In genomic region chr11:76205252-76206076, GRCh38 we compare ENCODE assay signal across 12 cellular contexts. TPM values are rescaled to one million over a fixed set of nuclear protein-coding genes. Genes with fewer than 3 reads are reported as not detected.
DNase-seq lines count a peak whose midpoint lies in the region; ATAC-seq and TF ChIP-seq lines count a peak whose summit lies in the region.
"Had no signal": no experiment of that assay in that cellular context is flagged by ENCODE, and none has a peak within 500 bp of the region (broad histone marks: within the 10 kb centered on the region; RNA-seq: fewer than 3 reads in every experiment).

No MANE protein-coding gene starts in this region.

- peak overlapping the region; percentile 75 to 84 for H3K4me3 Mint-ChIP-seq in CD14-positive monocyte
- H3K4me3 Mint-ChIP-seq in IgD-negative memory B cell = peak overlapping the region; percentile 59 to 84 (median 74)
- H3K4me3 Mint-ChIP-seq in neural crest cell = peak overlapping the region; percentile 79

- peaks cover 35 to 74% (median 57%) of the 10 kb centered on the region in 3 donors for H3K27me3 Mint-ChIP-seq in CD14-positive monocyte (ENCODE audit: low read depth in 3 of 3)
- H3K27me3 Mint-ChIP-seq in IgD-negative memory B cell = peaks cover 28% of the 10 kb centered on the region
- H3K27me3 Mint-ChIP-seq in neural crest cell (ENCODE audit: low read depth) = peaks cover 69% of the 10 kb centered on the region

- ATAC-seq in HG03175 (IDR thresholded peaks at IDR 0.05; ENCODE audit: unreplicated experiment) (no peak), HG02759 (IDR thresholded peaks at IDR 0.05; ENCODE audit: unreplicated experiment) (no peak)

- peaks cover 47% of the 10 kb centered on the region for H3K4me1 ChIP-seq in effector memory CD4-positive, alpha-beta T cell (ENCODE audit: control insufficient read depth, insufficient read depth, low read length, poor library complexity, severe bottlenecking)
- H3K4me1 ChIP-seq: pancreas had no signal

- intact Hi-C loops in CD14-positive monocyte (cut with micrococcal nuclease) = loop anchor here (5.0 to 10.0 kb wide), 6 partner anchors 47 to 479 kb away; partner anchors contain the start of genes GVQW3 (in 1 of the 2) and THAP12 (in 1 of the 2)

- H3K27me3 ChIP-seq in effector memory CD4-positive, alpha-beta T cell (replicated peaks; ENCODE audit: control insufficient read depth, insufficient read depth, low read length, poor library complexity, severe bottlenecking) = peaks cover 26% of the 10 kb centered on the region
- H3K27me3 ChIP-seq: pancreas had no signal

- H3K27ac Mint-ChIP-seq in CD14-positive monocyte = peak overlapping the region in 1 of 7 donors; percentile 7
- H3K27ac Mint-ChIP-seq in IgD-negative memory B cell = no peak overlapping the region
- H3K27ac Mint-ChIP-seq in neural crest cell (ENCODE audit: unreplicated experiment) = no peak overlapping the region

- TF ChIP-seq CTCF in CD14-positive monocyte (IDR thresholded peaks at IDR 0.05) (no peak), neural crest cell (conservative IDR thresholded peaks at IDR 0.05) (no peak)

- peaks cover 0 to 19% (median 8%) of the 10 kb centered on the region in 7 donors for H3K9me3 Mint-ChIP-seq in CD14-positive monocyte
- no peaks in the 10 kb centered on the region for H3K9me3 Mint-ChIP-seq in IgD-negative memory B cell
- no peaks in the 10 kb centered on the region for H3K9me3 Mint-ChIP-seq in neural crest cell

- DNase-seq in CD14-positive monocyte (ENCODE audit: low spot score) (no peak), neural crest cell (ENCODE audit: low read depth, low spot score) (no peak), glomerular visceral epithelial cell (ENCODE audit: extremely low spot score) (no peak), GM19238 (ENCODE audit: insufficient read length, low spot score) (no peak)
- no peak for DNase-seq in effector memory CD4-positive, alpha-beta T cell
- DNase-seq: GF-D8; NCI-H1417 treated with DMSO at 0.1 percent for 48 hours; stimulated activated CD8-positive, alpha-beta memory T cell treated with anti-CD3 and anti-CD28 coated beads, Interleukin-4, amount 100 ng/mL, for 48 hours had no signal

- no peaks in the 10 kb centered on the region for H3K36me3 ChIP-seq in effector memory CD4-positive, alpha-beta T cell (ENCODE audit: control insufficient read depth, insufficient read depth, low read length)
- H3K36me3 ChIP-seq: pancreas had no signal

- H3K4me3 ChIP-seq in effector memory CD4-positive, alpha-beta T cell (ENCODE audit: insufficient read depth, low read depth, low read length, poor library complexity, severe bottlenecking) = peak overlapping the region; percentile 63

- H3K36me3 Mint-ChIP-seq in CD14-positive monocyte (peaks cover 0 to 6% of the 10 kb centered on the region in 2 donors), IgD-negative memory B cell (peaks cover 1% of the 10 kb centered on the region), neural crest cell (ENCODE audit: low read depth) (no peaks in the 10 kb centered on the region)

- no peaks in the 10 kb centered on the region for H3K9me3 ChIP-seq in effector memory CD4-positive, alpha-beta T cell (ENCODE audit: control insufficient read depth, low read length)
- H3K9me3 ChIP-seq: pancreas had no signal

- H3K27ac ChIP-seq in effector memory CD4-positive, alpha-beta T cell (ENCODE audit: insufficient read depth, low read length, poor library complexity, severe bottlenecking) = no peak overlapping the region
- H3K27ac ChIP-seq: pancreas had no signal

- H3K4me1 Mint-ChIP-seq in CD14-positive monocyte = peaks cover 33% of the 10 kb centered on the region
- H3K4me1 Mint-ChIP-seq in IgD-negative memory B cell = peaks cover 0 to 12% (median 10%) of the 10 kb centered on the region in 3 donors
- peaks cover 12% of the 10 kb centered on the region for H3K4me1 Mint-ChIP-seq in neural crest cell

RNA-seq across cellular contexts. Expression of gene WNT11, which starts 0.8 kb away (rescaled TPM):
- polyA plus RNA-seq in CD14-positive monocyte = under 1 TPM; 0.09 to 0.24 TPM
- not detected for polyA plus RNA-seq in IgD-negative memory B cell
- total RNA-seq in neural crest cell = 0.16 and 0.19 TPM in 2 replicates
